ENCODE assay signal across 22 cellular contexts in genomic region chr4:7818676-7819041, GRCh38.
DNase-seq lines count a peak whose midpoint lies in the region; ATAC-seq and TF ChIP-seq lines count a peak whose summit lies in the region.
"Had no signal": no experiment of that assay in that cellular context is flagged by ENCODE, and none has a peak within 500 bp of the region (broad histone marks: within the 10 kb centered on the region; RNA-seq: fewer than 3 reads in every experiment).

No MANE protein-coding gene starts in this region.

- H3K4me3 ChIP-seq in cardiac muscle cell: no peak overlapping the region
- H3K4me3 ChIP-seq in muscle layer of colon (ENCODE audit: low read depth in 1 of 2, low read length in 2 of 2): no peak overlapping the region
- H3K4me3 ChIP-seq in stomach smooth muscle (ENCODE audit: low read length in 2 of 2): no peak overlapping the region
- H3K4me3 ChIP-seq: tibial artery had no signal

- H3K4me1 ChIP-seq in cardiac muscle cell (ENCODE audit: low read depth) (peaks cover 38% of the 10 kb centered on the region), muscle layer of colon (ENCODE audit: insufficient read depth, low read length) (peaks cover 44% of the 10 kb centered on the region), stomach smooth muscle (ENCODE audit: control insufficient read depth, insufficient read depth, low read length) (peaks cover 59% of the 10 kb centered on the region)

- DNase-seq in cardiac muscle cell (ENCODE audit: low read depth in 1 of 2, low spot score in 1 of 2): no peak
- no peak for DNase-seq in cardiac septum (ENCODE audit: low spot score)
- DNase-seq in chondrocyte (ENCODE audit: low spot score): no peak
- DNase-seq in activated CD8-positive, alpha-beta memory T cell treated with anti-CD3 and anti-CD28 coated beads, Interleukin-2, amount 10 ng/mL, durations not matched to agents 7 days and 5 days: no peak
- DNase-seq in KG1 (lab: John Stamatoyannopoulos, UW): no peak
- no peak for DNase-seq in hepatic stellate cell (ENCODE audit: low spot score)
- DNase-seq: activated B cell treated with CpG ODN at 0.5 μM for 24 hours; activated CD8-positive, alpha-beta memory T cell treated with anti-CD3 and anti-CD28 coated beads, Interleukin-2, amount 50 U/mL, for 4 hours; anterior cingulate cortex; CD4-positive, alpha-beta memory T cell; cerebellar nuclear complex; foreskin fibroblast; stimulated activated CD4-positive, alpha-beta T cell treated with anti-CD3 and anti-CD28 coated beads, Interleukin-12 subunit alpha, Interleukin-12 subunit beta, amount 100 ng/mL, for 4 hours; stimulated activated CD4-positive, alpha-beta T cell treated with anti-CD3 and anti-CD28 coated beads, Interleukin-4, amount 100 ng/mL, for 4 hours; stimulated activated naive CD4-positive, alpha-beta T cell; tibial artery had no signal

- ATAC-seq in activated CD8-positive, alpha-beta memory T cell treated with anti-CD3 and anti-CD28 coated beads, Interleukin-2, amount 10 ng/mL, durations not matched to agents 7 days and 5 days: no peak
- ATAC-seq: HCT116 had no signal

- intact Hi-C loops in cardiac septum (cut with DNase I): no loop called here

- peak overlapping the region; percentile 38 for H3K27ac Mint-ChIP-seq in chondrocyte (ENCODE audit: unreplicated experiment)
- no peak overlapping the region for H3K27ac Mint-ChIP-seq in activated CD8-positive, alpha-beta memory T cell treated with anti-CD3 and anti-CD28 coated beads, Interleukin-2, amount 10 ng/mL, durations not matched to agents 7 days and 5 days
- H3K27ac Mint-ChIP-seq: activated B cell treated with CpG ODN at 0.5 μM for 24 hours; activated naive CD4-positive, alpha-beta T cell treated with anti-CD3 and anti-CD28 coated beads, Interleukin-2, amount 50 U/mL, for 24 hours had no signal

- H3K4me3 Mint-ChIP-seq in chondrocyte (ENCODE audit: unreplicated experiment): no peak overlapping the region
- no peak overlapping the region for H3K4me3 Mint-ChIP-seq in activated CD8-positive, alpha-beta memory T cell treated with anti-CD3 and anti-CD28 coated beads, Interleukin-2, amount 10 ng/mL, durations not matched to agents 7 days and 5 days
- H3K4me3 Mint-ChIP-seq: activated B cell treated with CpG ODN at 0.5 μM for 24 hours; activated naive CD4-positive, alpha-beta T cell treated with anti-CD3 and anti-CD28 coated beads, Interleukin-2, amount 50 U/mL, for 24 hours; CD4-positive, alpha-beta memory T cell had no signal

- H3K27ac ChIP-seq in cardiac muscle cell: peak overlapping the region; percentile 90
- H3K27ac ChIP-seq in muscle layer of colon (ENCODE audit: low read depth, low read length): peak overlapping the region; percentile 1
- H3K27ac ChIP-seq in stomach smooth muscle (ENCODE audit: low read length): peak overlapping the region; percentile 76
- H3K27ac ChIP-seq: 22Rv1, epithelial cell of prostate, tibial artery had no signal

- TF ChIP-seq CTCF in cardiac muscle cell (IDR thresholded peaks at IDR 0.05; ENCODE audit: low read depth, low read length): no peak
- no peak for TF ChIP-seq CTCF in chondrocyte (IDR thresholded peaks at IDR 0.05)

- peaks cover 68% of the 10 kb centered on the region for H3K4me1 Mint-ChIP-seq in chondrocyte (ENCODE audit: low read depth)
- peaks cover 23% of the 10 kb centered on the region for H3K4me1 Mint-ChIP-seq in activated CD8-positive, alpha-beta memory T cell treated with anti-CD3 and anti-CD28 coated beads, Interleukin-2, amount 10 ng/mL, durations not matched to agents 7 days and 5 days
- H3K4me1 Mint-ChIP-seq: activated B cell treated with CpG ODN at 0.5 μM for 24 hours; activated naive CD4-positive, alpha-beta T cell treated with anti-CD3 and anti-CD28 coated beads, Interleukin-2, amount 50 U/mL, for 24 hours had no signal

- H3K9me3 Mint-ChIP-seq in chondrocyte (ENCODE audit: low read depth): no peaks in the 10 kb centered on the region
- H3K9me3 Mint-ChIP-seq in activated CD8-positive, alpha-beta memory T cell treated with anti-CD3 and anti-CD28 coated beads, Interleukin-2, amount 10 ng/mL, durations not matched to agents 7 days and 5 days (ENCODE audit: low read depth): no peaks in the 10 kb centered on the region
- H3K9me3 Mint-ChIP-seq: activated B cell treated with CpG ODN at 0.5 μM for 24 hours; activated naive CD4-positive, alpha-beta T cell treated with anti-CD3 and anti-CD28 coated beads, Interleukin-2, amount 50 U/mL, for 24 hours had no signal

- no peak overlapping the region for H3K9ac ChIP-seq in muscle layer of colon (ENCODE audit: low read length)
- peak overlapping the region in 1 of 2 donors; percentile 6 for H3K9ac ChIP-seq in stomach smooth muscle (ENCODE audit: low read length in 2 of 2)

- peaks cover 47% of the 10 kb centered on the region for H3K36me3 Mint-ChIP-seq in chondrocyte (ENCODE audit: low read depth)
- peaks cover 2% of the 10 kb centered on the region for H3K36me3 Mint-ChIP-seq in activated CD8-positive, alpha-beta memory T cell treated with anti-CD3 and anti-CD28 coated beads, Interleukin-2, amount 10 ng/mL, durations not matched to agents 7 days and 5 days

- no peaks in the 10 kb centered on the region for H3K9me3 ChIP-seq in cardiac muscle cell (ENCODE audit: low read depth)
- H3K9me3 ChIP-seq in muscle layer of colon (ENCODE audit: low read length): no peaks in the 10 kb centered on the region
- no peaks in the 10 kb centered on the region for H3K9me3 ChIP-seq in stomach smooth muscle (ENCODE audit: control insufficient read depth in 2 of 2, low read length in 2 of 2)
- H3K9me3 ChIP-seq: tibial artery had no signal

- CTCF ChIA-PET in activated CD8-positive, alpha-beta memory T cell treated with anti-CD3 and anti-CD28 coated beads, Interleukin-2, amount 10 ng/mL, durations not matched to agents 7 days and 5 days (lab: Charles Lee): interaction anchor here (1.2 kb wide), 1 partner anchor 13 kb away, joined by 3 read pairs; no protein-coding TSS in a partner anchor

- no peaks in the 10 kb centered on the region for H3K27me3 ChIP-seq in cardiac muscle cell
- H3K27me3 ChIP-seq in muscle layer of colon (ENCODE audit: control insufficient read depth in 1 of 2, insufficient read depth in 2 of 2, low read length in 2 of 2): no peaks in the 10 kb centered on the region
- H3K27me3 ChIP-seq in stomach smooth muscle (ENCODE audit: control insufficient read depth in 1 of 2, insufficient read depth in 2 of 2, low read length in 2 of 2): no peaks in the 10 kb centered on the region
- H3K27me3 ChIP-seq: tibial artery had no signal

- no peaks in the 10 kb centered on the region for H3K27me3 Mint-ChIP-seq in chondrocyte (ENCODE audit: low read depth)
- H3K27me3 Mint-ChIP-seq in activated CD8-positive, alpha-beta memory T cell treated with anti-CD3 and anti-CD28 coated beads, Interleukin-2, amount 10 ng/mL, durations not matched to agents 7 days and 5 days: no peaks in the 10 kb centered on the region
- H3K27me3 Mint-ChIP-seq: activated naive CD4-positive, alpha-beta T cell treated with anti-CD3 and anti-CD28 coated beads, Interleukin-2, amount 50 U/mL, for 24 hours; CD4-positive, alpha-beta memory T cell had no signal

- H3K36me3 ChIP-seq in cardiac muscle cell (peaks cover 18% of the 10 kb centered on the region), muscle layer of colon (ENCODE audit: insufficient read depth, low read length) (peaks cover 27% of the 10 kb centered on the region), stomach smooth muscle (ENCODE audit: control insufficient read depth in 2 of 2, insufficient read depth in 2 of 2, low read length in 2 of 2) (peaks cover 12 to 24% of the 10 kb centered on the region in 2 donors)

Comparison
In these comparisons a context has a peak if more than half of its experiments do, and no peak if none do; other contexts are left out.
1. H3K27ac ChIP-seq: peak in every context shown above with its lines; median percentile 90 in cardiac muscle cell; 76 in stomach smooth muscle; 1 in muscle layer of colon.